Comparison of ENCODE assay signal across 13 cellular contexts in genomic region chr3:32842531-32842931, GRCh38. TPM values are rescaled to one million over a fixed set of nuclear protein-coding genes. Genes with fewer than 3 reads are reported as not detected.
DNase-seq lines count a peak whose midpoint lies in the region; ATAC-seq, FAIRE-seq and TF ChIP-seq lines count a peak whose summit lies in the region.
"Had no signal": no experiment of that assay in that cellular context is flagged by ENCODE, and none has a peak within 500 bp of the region (broad histone marks: within the 10 kb centered on the region; RNA-seq: fewer than 3 reads in every experiment).

No MANE protein-coding gene starts in this region.

- CTCF ChIA-PET in HepG2 (lab: Yijun Ruan, JAX; ENCODE audit: low intra/inter-chr PET ratio, low total read pairs) = no interaction called here
- CTCF ChIA-PET in H1 (lab: Charles Lee; ENCODE audit: partially characterized antibody) = interaction anchor here (1.1 to 3.2 kb wide), 4 partner anchors 11 to 55 kb away, joined by 3 to 16 read pairs (median 4); no protein-coding TSS in a partner anchor
- CTCF ChIA-PET in activated CD4-positive, alpha-beta memory T cell treated with anti-CD3 and anti-CD28 coated beads, Interleukin-2, amount 10 ng/mL, durations not matched to agents 7 days and 5 days (lab: Charles Lee) = no interaction called here

- H3K27me3 ChIP-seq in HepG2 (ENCODE audit: control insufficient read depth in 1 of 2, insufficient read depth in 2 of 2, low read length in 2 of 2) = no peaks in the 10 kb centered on the region
- no peaks in the 10 kb centered on the region for H3K27me3 ChIP-seq in right lobe of liver
- H3K27me3 ChIP-seq in MM.1S (replicated peaks; ENCODE audit: insufficient read depth, low read length) = no peaks in the 10 kb centered on the region
- no peaks in the 10 kb centered on the region for H3K27me3 ChIP-seq in H1 (replicated peaks in 1 of 4; ENCODE audit: control insufficient read depth in 3 of 4, extremely low read depth in 1 of 4, insufficient read depth in 3 of 4, low read length in 3 of 4)
- H3K27me3 ChIP-seq in aorta (ENCODE audit: control insufficient read depth in 1 of 2, insufficient read depth in 2 of 2, low read length in 1 of 2) = no peaks in the 10 kb centered on the region

- no peak overlapping the region for H3K56ac ChIP-seq in H1 (replicated peaks; ENCODE audit: insufficient read length, low read depth, low read length)

- H3F3A ChIP-seq in MM.1S (ENCODE audit: insufficient read depth, low read length) = no peaks in the 10 kb centered on the region; the same call in 1 of the 2 replicates

- peaks cover 16% of the 10 kb centered on the region for H3K4me1 Mint-ChIP-seq in activated CD4-positive, alpha-beta memory T cell treated with anti-CD3 and anti-CD28 coated beads, Interleukin-2, amount 10 ng/mL, durations not matched to agents 7 days and 5 days

- no peak overlapping the region for H2BK20ac ChIP-seq in H1 (ENCODE audit: low read length)

- no peak overlapping the region for H2BK120ac ChIP-seq in H1 (replicated peaks; ENCODE audit: low read depth, low read length)

- no TSS peak for BruUV-seq in HepG2 (replicated peaks; lab: Mats Ljungman, UMichigan)

- H3K18ac ChIP-seq in H1 (ENCODE audit: extremely low read depth, low read length) = no peak overlapping the region; the same call in 1 of the 2 replicates

- H3K23me2 ChIP-seq in H1 (ENCODE audit: low read depth, low read length) = no peaks in the 10 kb centered on the region; the same call in 1 of the 2 replicates

- TF ChIP-seq CTCF in HepG2 (CRISPR knock-in tag; IDR thresholded peaks at IDR 0.05) (no peak), right lobe of liver (IDR thresholded peaks at IDR 0.05) (no peak), MM.1S (IDR thresholded peaks at IDR 0.05; ENCODE audit: low read length) (no peak), H1 (IDR thresholded peaks at IDR 0.05; ENCODE audit: control extremely low read depth in 1 of 3, insufficient read depth in 1 of 3, low read depth in 1 of 3, low read length in 3 of 3) (no peak)

- no peaks in the 10 kb centered on the region for H3K9me2 ChIP-seq in MM.1S (replicated peaks; ENCODE audit: insufficient read depth, low read length)

- peaks cover 14% of the 10 kb centered on the region for H3K27me3 Mint-ChIP-seq in activated CD4-positive, alpha-beta memory T cell treated with anti-CD3 and anti-CD28 coated beads, Interleukin-2, amount 10 ng/mL, durations not matched to agents 7 days and 5 days

- no peak for TF ChIP-seq EP300 in HepG2 (IDR thresholded peaks at IDR 0.05; ENCODE audit: low read depth in 2 of 2, low read length in 2 of 2)
- TF ChIP-seq EP300 in HepG2 (CRISPR knock-in tag; IDR thresholded peaks at IDR 0.05; ENCODE audit: borderline replicate concordance) = no peak
- TF ChIP-seq EP300 in H1 (IDR thresholded peaks at IDR 0.05; ENCODE audit: borderline replicate concordance in 1 of 2, low read depth in 2 of 2, low read length in 2 of 2) = no peak

- H3K4me3 Mint-ChIP-seq in activated CD4-positive, alpha-beta memory T cell treated with anti-CD3 and anti-CD28 coated beads, Interleukin-2, amount 10 ng/mL, durations not matched to agents 7 days and 5 days = no peak overlapping the region

- peak overlapping the region; percentile 80 for H3K4me2 ChIP-seq in HepG2 (ENCODE audit: low read depth, low read length)
- peak overlapping the region; percentile 38 for H3K4me2 ChIP-seq in MM.1S (ENCODE audit: low read depth, low read length)
- H3K4me2 ChIP-seq in H1 (ENCODE audit: insufficient read depth in 1 of 2, low read depth in 2 of 2, low read length in 2 of 2) = peak overlapping the region; percentile 73 to 93

- H3K79me1 ChIP-seq in H1 (ENCODE audit: low read depth, low read length) = peaks cover 2% of the 10 kb centered on the region; the same call in 1 of the 2 replicates

- no peaks in the 10 kb centered on the region for H3K9me3 Mint-ChIP-seq in activated CD4-positive, alpha-beta memory T cell treated with anti-CD3 and anti-CD28 coated beads, Interleukin-2, amount 10 ng/mL, durations not matched to agents 7 days and 5 days

- peak overlapping the region; percentile 84 for H2BK5ac ChIP-seq in H1 (ENCODE audit: low read depth, low read length)

- FAIRE-seq in HepG2 (lab: Jason Lieb, UNC) = no peak
- no peak for FAIRE-seq in H1 (lab: Jason Lieb, UNC)

- intact Hi-C loops in HepG2 (cut with micrococcal nuclease; ENCODE audit: unreplicated experiment) = loop anchor here (5.0 kb wide), 1 partner anchor 45 kb away; no protein-coding TSS in a partner anchor
- intact Hi-C loops in right lobe of liver (cut with DNase I) = no loop called here
- intact Hi-C loops in aorta (cut with DNase I) = no loop called here

- H2BK15ac ChIP-seq in H1 (ENCODE audit: low read length) = no peak overlapping the region

- POLR2A ChIA-PET in HepG2 (lab: Yijun Ruan, JAX) (interaction anchor here (1.6 to 5.7 kb wide), 4 partner anchors 8 to 27 kb away, joined by 4 to 36 read pairs (median 9); partner anchors contain the start of gene TRIM71), H1 (lab: Charles Lee; ENCODE audit: partially characterized antibody) (interaction anchor here (1.3 to 17.0 kb wide), 10 partner anchors 9 to 61 kb away, joined by 3 to 303 read pairs (median 83); partner anchors contain the start of gene TRIM71)
- POLR2A ChIA-PET in activated CD4-positive, alpha-beta memory T cell treated with anti-CD3 and anti-CD28 coated beads, Interleukin-2, amount 10 ng/mL, durations not matched to agents 7 days and 5 days (lab: Charles Lee) = no interaction called here

- H3K9me3 ChIP-seq in HepG2 (ENCODE audit: low read length) (no peaks in the 10 kb centered on the region), right lobe of liver (no peaks in the 10 kb centered on the region), MM.1S (replicated peaks; ENCODE audit: insufficient read depth, low read length) (no peaks in the 10 kb centered on the region), H1 (ENCODE audit: insufficient read depth in 2 of 2, low read depth in 1 of 2, low read length in 1 of 2) (no peaks in the 10 kb centered on the region), aorta (ENCODE audit: control insufficient read depth, low read length) (no peaks in the 10 kb centered on the region)

- no peak overlapping the region for H3K27ac Mint-ChIP-seq in activated CD4-positive, alpha-beta memory T cell treated with anti-CD3 and anti-CD28 coated beads, Interleukin-2, amount 10 ng/mL, durations not matched to agents 7 days and 5 days

- peak overlapping the region in 1 of 3 experiments; percentile 29; a peak in 1 of 6 replicates for H3K4me3 ChIP-seq in HepG2 (replicated peaks in 1 of 3; ENCODE audit: insufficient read depth in 1 of 3, low read depth in 2 of 3, low read length in 3 of 3)
- H3K4me3 ChIP-seq in right lobe of liver = no peak overlapping the region
- no peak overlapping the region for H3K4me3 ChIP-seq in MM.1S (ENCODE audit: low read length)
- H3K4me3 ChIP-seq in H1 (ENCODE audit: extremely low read depth in 1 of 4, insufficient read depth in 2 of 4, low read depth in 3 of 4, low read length in 4 of 4) = peak overlapping the region in 3 of 4 experiments; percentile 12 to 57 (median 35); a peak in 5 of 8 replicates
- H3K4me3 ChIP-seq in aorta (ENCODE audit: low read length in 2 of 2) = no peak overlapping the region

- TF ChIP-seq POLR2A in HepG2 (IDR thresholded peaks at IDR 0.05; ENCODE audit: insufficient read depth in 1 of 2, low read depth in 2 of 2, low read length in 2 of 2) (no peak), right lobe of liver (IDR thresholded peaks at IDR 0.05) (no peak), H1 (IDR thresholded peaks at IDR 0.05; ENCODE audit: control extremely low read depth in 1 of 2, low read depth in 2 of 2, low read length in 2 of 2) (peak in 1 of 2 experiments; percentile 60; a peak in 2 of 3 replicates)

- H3K79me2 ChIP-seq in HepG2 (ENCODE audit: insufficient read depth, low read length) (peaks cover 97% of the 10 kb centered on the region), MM.1S (ENCODE audit: low read length) (no peaks in the 10 kb centered on the region), H1 (ENCODE audit: control insufficient read depth in 1 of 2, insufficient read depth in 2 of 2, low read length in 2 of 2) (peaks cover 71 to 98% of the 10 kb centered on the region in 2 experiments)

- peak overlapping the region; percentile 69 for H4K5ac ChIP-seq in H1 (ENCODE audit: insufficient read length, low read depth, low read length)

- TF ChIP-seq RAD21 in HepG2 (CRISPR knock-in tag; IDR thresholded peaks at IDR 0.05) = no peak
- TF ChIP-seq RAD21 in H1 (IDR thresholded peaks at IDR 0.05 in 1 of 2, conservative IDR thresholded peaks at IDR 0.05 in 1 of 2; ENCODE audit: low read depth in 2 of 2, low read length in 2 of 2) = no peak

- no peak overlapping the region for H3K23ac ChIP-seq in H1 (ENCODE audit: insufficient read length)

- no peak overlapping the region for H2AK5ac ChIP-seq in H1 (ENCODE audit: low read depth, low read length)

- ATAC-seq in HepG2 (no peak), right lobe of liver (no peak), aorta (ENCODE audit: low FRiP score) (peak; percentile 36)

- peaks cover 0 to 5% of the 10 kb centered on the region in 2 experiments; a peak in 1 of 5 replicates for H3K36me3 ChIP-seq in HepG2 (replicated peaks in 1 of 2; ENCODE audit: control insufficient read depth in 1 of 2, insufficient read depth in 2 of 2, low read length in 2 of 2)
- H3K36me3 ChIP-seq in right lobe of liver = no peaks in the 10 kb centered on the region
- no peaks in the 10 kb centered on the region for H3K36me3 ChIP-seq in MM.1S (replicated peaks; ENCODE audit: insufficient read depth, low read length)
- peaks cover 0 to 3% (median 0%) of the 10 kb centered on the region in 4 experiments; a peak in 1 of 8 replicates for H3K36me3 ChIP-seq in H1 (ENCODE audit: control insufficient read depth in 2 of 4, insufficient read depth in 4 of 4, low read length in 3 of 4)
- no peaks in the 10 kb centered on the region for H3K36me3 ChIP-seq in aorta (ENCODE audit: control insufficient read depth in 1 of 2, insufficient read depth in 2 of 2, low read length in 1 of 2)

- no peak overlapping the region for H4K91ac ChIP-seq in H1 (replicated peaks; ENCODE audit: insufficient read length, low read length)

- DNase-seq in HepG2 (ENCODE audit: low spot score) (no peak), right lobe of liver (no peak), MM.1S (peak; percentile 51), H1 (ENCODE audit: low read depth in 1 of 2, low spot score in 2 of 2) (no peak), aorta (no peak), mesenteric fat pad (ENCODE audit: low spot score) (no peak)
- no peak for DNase-seq in activated CD8-positive, alpha-beta memory T cell treated with anti-CD3 and anti-CD28 coated beads, Interleukin-2, amount 50 U/mL, for 4 hours
- DNase-seq in activated CD4-positive, alpha-beta memory T cell treated with anti-CD3 and anti-CD28 coated beads, Interleukin-2, amount 10 ng/mL, durations not matched to agents 7 days and 5 days = no peak
- DNase-seq: activated gamma-delta T cell; cerebellar nuclear complex; NCI-H2029 treated with DMSO at 0.1 percent for 48 hours; nucleus accumbens; stimulated activated naive CD4-positive, alpha-beta T cell had no signal

- peaks cover 68% of the 10 kb centered on the region for H4K20me1 ChIP-seq in HepG2 (ENCODE audit: insufficient read depth, low read length)
- H4K20me1 ChIP-seq in MM.1S (ENCODE audit: insufficient read depth, low read length) = no peaks in the 10 kb centered on the region
- peaks cover 21 to 29% of the 10 kb centered on the region in 2 experiments for H4K20me1 ChIP-seq in H1 (replicated peaks in 1 of 2; ENCODE audit: control insufficient read depth in 1 of 2, insufficient read depth in 2 of 2, low read length in 2 of 2)

- no peak overlapping the region for H2BK12ac ChIP-seq in H1 (ENCODE audit: low read depth, low read length)

- H4K8ac ChIP-seq in H1 (ENCODE audit: extremely low read depth, insufficient read depth, low read length) = no peak overlapping the region

- no peaks in the 10 kb centered on the region for H3K36me3 Mint-ChIP-seq in activated CD4-positive, alpha-beta memory T cell treated with anti-CD3 and anti-CD28 coated beads, Interleukin-2, amount 10 ng/mL, durations not matched to agents 7 days and 5 days (ENCODE audit: low read depth)

- no peak overlapping the region for H3K14ac ChIP-seq in H1 (ENCODE audit: insufficient read length)

- no peak overlapping the region for H2AFZ ChIP-seq in HepG2 (ENCODE audit: low read length)
- H2AFZ ChIP-seq in MM.1S (ENCODE audit: low read length) = 0 out of 2 replicates have a peak overlapping the region, but pooled peaks have one; percentile 5
- H2AFZ ChIP-seq in H1 (ENCODE audit: low read length) = no peak overlapping the region

- peak overlapping the region; percentile 100 for H3K27ac ChIP-seq in HepG2 (ENCODE audit: extremely low read length, insufficient read depth, low read length)
- no peak overlapping the region for H3K27ac ChIP-seq in right lobe of liver
- no peak overlapping the region for H3K27ac ChIP-seq in MM.1S (ENCODE audit: low read length)
- H3K27ac ChIP-seq in H1 (ENCODE audit: low read depth, low read length) = peak overlapping the region; percentile 51; the same call in 1 of the 2 replicates
- no peak overlapping the region for H3K27ac ChIP-seq in aorta (ENCODE audit: low read depth in 1 of 2, low read length in 2 of 2)

- H3K4me1 ChIP-seq in HepG2 (ENCODE audit: insufficient read depth, low read length) (peaks cover 99% of the 10 kb centered on the region), right lobe of liver (no peaks in the 10 kb centered on the region), MM.1S (ENCODE audit: low read length) (peaks cover 16% of the 10 kb centered on the region), H1 (replicated peaks in 1 of 4; ENCODE audit: control insufficient read depth in 3 of 4, insufficient read depth in 4 of 4, low read length in 3 of 4) (peaks cover 43 to 68% (median 61%) of the 10 kb centered on the region in 4 experiments), aorta (ENCODE audit: control insufficient read depth in 1 of 2, insufficient read depth in 2 of 2, low read length in 2 of 2) (no peaks in the 10 kb centered on the region)

- in situ Hi-C loops in HepG2 (cut with HindIII; ENCODE audit: extremely low pct_ligation_motif_present, low pct_unique_long_range_greater_than_20kb) = no loop called here

- peak overlapping the region; percentile 2 for H3K4ac ChIP-seq in H1 (replicated peaks; ENCODE audit: insufficient read length, low read depth, low read length)

- H3K9ac ChIP-seq in HepG2 (ENCODE audit: insufficient read depth, low read depth, low read length) = peak overlapping the region; percentile 49; the same call in 1 of the 2 replicates
- H3K9ac ChIP-seq in MM.1S (ENCODE audit: low read length) = no peak overlapping the region
- H3K9ac ChIP-seq in H1 (replicated peaks in 1 of 4; ENCODE audit: extremely low read depth in 1 of 4, low read depth in 3 of 4, low read length in 3 of 4) = 0 out of 7 replicates have a peak overlapping the region, but pooled peaks of 1 of the 4 experiments have one; percentile 33

- 40% methylated on average over 3 of the region's 3 CpGs for WGBS in HepG2 (ENCODE audit: low lambda C conversion rate)
- 46% methylated on average over 2 of the region's 3 CpGs for WGBS in right lobe of liver (ENCODE audit: insufficient coverage, low coverage, low lambda C conversion rate, missing lambda C conversion rate)
- WGBS in H1 (ENCODE audit: extremely low coverage in 1 of 2, insufficient coverage in 1 of 2, insufficient read length in 1 of 2, insufficient replicate concordance in 2 of 2, low coverage in 1 of 2, low lambda C conversion rate in 2 of 2, missing lambda C conversion rate in 1 of 2), 2 experiments = 19% methylated on average over 3 of the region's 3 CpGs; no CpG with 5 or more reads in 1 of the 2 experiments
- WGBS in aorta, 2 donors = 16 to 28% methylated on average over 3 of the region's 3 CpGs

RNA-seq across cellular contexts. Expression of gene TRIM71, which starts 24.7 kb away (rescaled TPM):
- total RNA-seq in HepG2 (2016; rRNA removed; fragmentation: Illumina TruSeq; extraction: Trizol) (76.9 and 111 TPM in 2 replicates), right lobe of liver (not detected), aorta (not detected), mesenteric fat pad (not detected)
- 5.5 and 6.3 TPM in 2 replicates for total RNA-seq in HepG2 (2016; cell fraction: cytosol; rRNA removed; fragmentation: Illumina TruSeq; extraction: Trizol; ENCODE audit: low read depth)
- 75.8 and 102 TPM in 2 replicates for total RNA-seq in HepG2 (2016; cell fraction: insoluble cytoplasmic fraction; rRNA removed; fragmentation: Illumina TruSeq; extraction: Trizol)
- total RNA-seq in HepG2 (2016; cell fraction: membrane; rRNA removed; fragmentation: Illumina TruSeq; extraction: Trizol) = 29.5 and 33.3 TPM in 2 replicates
- total RNA-seq in HepG2 (2016; cell fraction: nucleus; rRNA removed; fragmentation: Illumina TruSeq; extraction: Trizol) = 91.5 and 98.1 TPM in 2 replicates
- polyA plus RNA-seq in HepG2 (2011; rRNA removed) (21.1 and 21.7 TPM in 2 replicates), H1 (2011; rRNA removed) (53.7 and 69.5 TPM in 2 replicates), aorta (not detected)
- polyA plus RNA-seq in HepG2 (2011; cell fraction: cytosol; rRNA removed) = 16.3 and 17.3 TPM in 2 replicates
- polyA plus RNA-seq in HepG2 (2011; cell fraction: nucleus; rRNA removed) = 25.8 and 29.4 TPM in 2 replicates
- 24.9 and 35.6 TPM in 2 replicates for polyA plus RNA-seq in HepG2 (2012)
- 1.8 and 1.9 TPM in 2 replicates for polyA plus RNA-seq in HepG2 (2016; cell fraction: cytosol; fragmentation: Illumina TruSeq; extraction: Trizol; ENCODE audit: low read depth)
- polyA plus RNA-seq in HepG2 (2016; cell fraction: insoluble cytoplasmic fraction; fragmentation: Illumina TruSeq; extraction: Trizol; ENCODE audit: low read depth) = 67.3 and 72.5 TPM in 2 replicates
- polyA plus RNA-seq in HepG2 (2016; cell fraction: membrane; fragmentation: Illumina TruSeq; extraction: Trizol; ENCODE audit: low read depth) = 7.2 and 8.7 TPM in 2 replicates
- 86.2 and 92.8 TPM in 2 replicates for polyA plus RNA-seq in HepG2 (2016; cell fraction: nucleus; fragmentation: Illumina TruSeq; extraction: Trizol; ENCODE audit: insufficient read depth, low read depth)
- 0.07 and 138 TPM in 2 replicates for polyA minus RNA-seq in HepG2 (2011; rRNA and poly(A)+ RNA removed; ENCODE audit: low replicate concordance)
- 80.8 and 84.9 TPM in 2 replicates for polyA minus RNA-seq in HepG2 (2011; cell fraction: cytosol; rRNA and poly(A)+ RNA removed)
- 96.2 and 97.6 TPM in 2 replicates for polyA minus RNA-seq in HepG2 (2011; cell fraction: nucleus; rRNA and poly(A)+ RNA removed)
- 293 and 296 TPM in 2 replicates for total RNA-seq in H1 (2021; fragmentation: NEBNext Ultra II Directional; extraction: Animal tissue kit (Norgen Biotek cat#: 25700))
- 68.9 TPM for polyA plus RNA-seq in H1 (2011; cell fraction: cytosol; rRNA removed)
- 102 TPM for polyA plus RNA-seq in H1 (2011; cell fraction: nucleus; rRNA removed)
- polyA plus RNA-seq in H1 (2012, experiment 1 of 2) = 85.2 to 149 TPM (median 103 TPM) in 4 replicates
- 12.6 TPM for polyA plus RNA-seq in H1 (2012, experiment 2 of 2)
- 97.8 TPM for polyA plus RNA-seq in H1 (2013, experiment 1 of 2)
- 89.4 TPM for polyA plus RNA-seq in H1 (2013, experiment 2 of 2)
- polyA minus RNA-seq in H1 (2011; rRNA and poly(A)+ RNA removed) = 269 and 275 TPM in 2 replicates
- polyA minus RNA-seq in H1 (2011; cell fraction: cytosol; rRNA and poly(A)+ RNA removed) = 280 TPM
- 319 TPM for polyA minus RNA-seq in H1 (2011; cell fraction: nucleus; rRNA and poly(A)+ RNA removed)
- total RNA-seq in activated CD4-positive, alpha-beta memory T cell treated with anti-CD3 and anti-CD28 coated beads, Interleukin-2, amount 10 ng/mL, durations not matched to agents 7 days and 5 days = not detected

Comparison
In these comparisons a context has a peak if more than half of its experiments do, and no peak if none do; other contexts are left out.
1. H3K27ac ChIP-seq: peak in HepG2 (single experiment) and H1 (single experiment); none in right lobe of liver (0 of 3), MM.1S (single experiment) and aorta (0 of 2).
2. H3K4me3 ChIP-seq: peak in H1 (3 of 4); none in right lobe of liver (0 of 3), MM.1S (single experiment) and aorta (0 of 2).
3. Of the 41 proteins assayed by ChIP-seq in both HepG2 and H1: peak only in HepG2: none; only in H1: TAF1; in both: none; in neither: 39; mixed calls (peak in some experiments, not most) for 1.
4. Peak in every context shown above with its lines, with median percentiles within 50 percentile points of each other: H3K4me2 ChIP-seq.